Comparison of ENCODE assay signal across 28 cellular contexts in genomic region chrX:152843852-152844251, GRCh38.
"Had no signal": no experiment of that assay in that cellular context is flagged by ENCODE, and none has a peak within 500 bp of the region (broad histone marks: within the 10 kb centered on the region; RNA-seq: fewer than 3 reads in every experiment).

No MANE protein-coding gene starts in this region.

- H3K4me1 ChIP-seq: left lung, stomach, tibial nerve had no signal

- ATAC-seq: left lung; stimulated activated naive B cell treated with anti-CD40 and anti-IgM and Interleukin-4, amounts not matched to agents 10 μg/mL and 1 μg/mL and 100 μg/mL, for 72 hours; T-helper 17 cell had no signal

- H3K36me3 Mint-ChIP-seq: naive B cell had no signal

- H3K4me3 ChIP-seq: adrenal gland, left lung, ovary, stomach, tibial nerve had no signal

- H3K27ac ChIP-seq: left lung, neutrophil, ovary, stomach, tibial nerve had no signal

- H3K4me3 Mint-ChIP-seq: activated naive CD4-positive, alpha-beta T cell treated with anti-CD3 and anti-CD28 coated beads for 36 hours; activated naive CD8-positive, alpha-beta T cell treated with anti-CD3 and anti-CD28 coated beads for 36 hours; brain; mesothelial cell of epicardium; naive B cell; nephron progenitor cell; stimulated activated naive B cell treated with anti-CD40 and anti-IgM and Interleukin-4, amounts not matched to agents 10 μg/mL and 1 μg/mL and 100 μg/mL, for 72 hours; T-helper 17 cell had no signal

- H3K27ac Mint-ChIP-seq: activated naive CD4-positive, alpha-beta T cell treated with anti-CD3 and anti-CD28 coated beads for 36 hours; activated naive CD8-positive, alpha-beta T cell treated with anti-CD3 and anti-CD28 coated beads for 36 hours; brain; mesothelial cell of epicardium; naive B cell; stimulated activated naive B cell treated with anti-CD40 and anti-IgM and Interleukin-4, amounts not matched to agents 10 μg/mL and 1 μg/mL and 100 μg/mL, for 72 hours; T-helper 17 cell had no signal

- H3K27me3 ChIP-seq: adrenal gland, left lung, neutrophil, ovary, stomach, tibial nerve had no signal

- H3K4me1 Mint-ChIP-seq: brain, mesothelial cell of epicardium had no signal

- H3K9me3 Mint-ChIP-seq: activated naive CD4-positive, alpha-beta T cell treated with anti-CD3 and anti-CD28 coated beads for 36 hours; activated naive CD8-positive, alpha-beta T cell treated with anti-CD3 and anti-CD28 coated beads for 36 hours; stimulated activated naive B cell treated with anti-CD40 and anti-IgM and Interleukin-4, amounts not matched to agents 10 μg/mL and 1 μg/mL and 100 μg/mL, for 72 hours had no signal

- H3K9me3 ChIP-seq: adrenal gland, left lung, neutrophil, ovary, tibial nerve had no signal

- H3K36me3 ChIP-seq: adrenal gland, neutrophil, ovary, tibial nerve had no signal

- H3K27me3 Mint-ChIP-seq: activated naive CD8-positive, alpha-beta T cell treated with anti-CD3 and anti-CD28 coated beads for 36 hours; brain; naive B cell; progenitor cell of endocrine pancreas; stimulated activated naive B cell treated with anti-CD40 and anti-IgM and Interleukin-4, amounts not matched to agents 10 μg/mL and 1 μg/mL and 100 μg/mL, for 72 hours; T-helper 17 cell had no signal

- DNase-seq: activated CD4-positive, alpha-beta T cell treated with anti-CD3 and anti-CD28 coated beads for 4 hours; activated CD4-positive, alpha-beta T cell treated with anti-CD3 and anti-CD28 coated beads, Interleukin-2, amount 50 U/mL, for 4 hours; activated CD4-positive, CD25-positive, alpha-beta regulatory T cell; activated CD8-positive, alpha-beta memory T cell treated with anti-CD3 and anti-CD28 coated beads for 24 hours; activated effector memory CD4-positive, alpha-beta T cell treated with anti-CD3 and anti-CD28 coated beads, Interleukin-2, amount 50 U/mL, for 16 hours; activated naive CD4-positive, alpha-beta T cell treated with anti-CD3 and anti-CD28 coated beads for 36 hours; activated naive CD8-positive, alpha-beta T cell treated with anti-CD3 and anti-CD28 coated beads for 36 hours; adrenal gland; aorta; caudate nucleus; foreskin fibroblast; head of caudate nucleus; left lung; mammary epithelial cell; naive B cell; nephron progenitor cell; ovary; stimulated activated CD4-positive, alpha-beta T cell treated with anti-CD3 and anti-CD28 coated beads, Interleukin-15, amount 100 ng/mL, for 24 hours; stimulated activated CD4-positive, alpha-beta T cell treated with anti-CD3 and anti-CD28 coated beads, Interleukin-2, amount 100 ng/mL, for 24 hours; stimulated activated naive B cell treated with anti-CD40 and anti-IgM and Interleukin-4, amounts not matched to agents 10 μg/mL and 1 μg/mL and 100 μg/mL, for 72 hours; stomach; T-helper 17 cell; T1000 had no signal
